Comparison of ENCODE assay signal across 9 cellular contexts in the genomic region with DNA sequence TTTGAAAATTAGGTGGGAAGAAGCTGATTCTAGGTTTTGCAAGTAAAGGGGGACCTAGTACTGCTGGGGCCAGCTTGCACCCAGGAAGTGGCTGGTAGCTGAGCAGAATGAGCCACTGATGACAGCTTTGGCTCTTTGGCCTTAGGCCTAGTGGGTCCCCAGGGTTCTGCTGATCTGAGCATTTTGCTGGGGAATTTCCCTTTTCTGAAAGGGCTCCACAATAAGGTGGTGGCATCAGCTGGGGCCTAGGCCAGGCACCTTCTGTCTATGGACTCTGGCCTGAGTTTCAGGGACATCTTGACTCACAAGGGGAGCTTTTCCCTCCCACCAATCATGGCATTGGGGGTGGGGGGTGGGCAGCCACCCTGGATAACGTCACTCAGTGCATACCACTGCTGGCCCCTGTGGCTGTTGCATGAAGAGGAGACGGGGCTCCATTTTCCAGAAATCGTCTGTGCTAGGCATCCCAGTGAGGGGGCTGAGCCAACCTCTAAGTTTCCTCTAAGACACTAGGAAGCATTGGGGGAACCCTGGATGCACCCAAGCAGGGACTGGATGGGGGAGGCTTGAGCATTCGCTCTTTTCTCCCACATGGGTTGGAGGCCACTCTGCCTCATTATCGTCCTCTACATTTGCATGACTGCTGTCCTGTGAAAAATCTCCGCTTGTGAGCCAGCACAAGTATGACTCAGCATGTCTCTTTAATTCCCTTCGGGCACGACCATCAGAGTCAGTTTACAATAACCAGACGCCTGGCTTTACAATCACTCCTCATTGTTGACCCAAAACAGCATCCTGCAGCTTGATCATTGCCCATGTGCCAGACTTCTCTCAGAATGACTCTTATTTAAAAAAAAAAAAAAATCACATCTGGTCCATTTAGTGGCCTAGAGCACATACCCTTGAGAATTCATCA.
DNase-seq lines count a peak whose midpoint lies in the region; ATAC-seq, FAIRE-seq and TF ChIP-seq lines count a peak whose summit lies in the region.
"Had no signal": no experiment of that assay in that cellular context is flagged by ENCODE, and none has a peak within 500 bp of the region (broad histone marks: within the 10 kb centered on the region; RNA-seq: fewer than 3 reads in every experiment).

No MANE protein-coding gene starts in this region.

- no peak overlapping the region for H2BK15ac ChIP-seq in mesendoderm (replicated peaks; ENCODE audit: low read depth)

- no peak overlapping the region for H4K8ac ChIP-seq in mesendoderm (ENCODE audit: low read depth, low read length)

- WGBS in mesendoderm (ENCODE audit: extremely low coverage, insufficient coverage, low lambda C conversion rate): no CpG with 5 or more reads among the region's 9 CpGs
- 47% methylated on average over 9 of the region's 9 CpGs for WGBS in esophagus muscularis mucosa

- no peak overlapping the region for H3K4ac ChIP-seq in mesendoderm (ENCODE audit: low read depth, low read length)

- H3K9ac ChIP-seq in astrocyte (ENCODE audit: low read length) (no peak overlapping the region), mesendoderm (ENCODE audit: low read length) (no peak overlapping the region)

- H3K36me3 ChIP-seq in astrocyte (ENCODE audit: insufficient read depth, low read length) (no peaks in the 10 kb centered on the region), mesendoderm (ENCODE audit: control insufficient read depth, insufficient read depth, low read length) (no peaks in the 10 kb centered on the region), esophagus muscularis mucosa (no peaks in the 10 kb centered on the region)

- H3K79me1 ChIP-seq in mesendoderm (ENCODE audit: low read length): no peaks in the 10 kb centered on the region

- H3K4me2 ChIP-seq in astrocyte (ENCODE audit: low read length): peak overlapping the region; percentile 55
- no peak overlapping the region for H3K4me2 ChIP-seq in mesendoderm (ENCODE audit: low read length)

- H3K79me2 ChIP-seq in astrocyte (ENCODE audit: insufficient read depth, low read length) (no peaks in the 10 kb centered on the region), mesendoderm (ENCODE audit: control insufficient read depth, insufficient read depth, low read length) (no peaks in the 10 kb centered on the region)

- no peaks in the 10 kb centered on the region for H3K9me3 ChIP-seq in astrocyte (ENCODE audit: insufficient read depth, low read depth, low read length)
- H3K9me3 ChIP-seq in esophagus muscularis mucosa: no peaks in the 10 kb centered on the region

- FAIRE-seq in astrocyte (lab: Jason Lieb, UNC): peak; percentile 76

- no peaks in the 10 kb centered on the region for H3K27me3 ChIP-seq in astrocyte (ENCODE audit: insufficient read depth, low read length)
- no peaks in the 10 kb centered on the region for H3K27me3 ChIP-seq in mesendoderm (ENCODE audit: insufficient read depth, low read length, poor library complexity)
- H3K27me3 ChIP-seq in esophagus muscularis mucosa: peaks cover 0 to 2% (median 0%) of the 10 kb centered on the region in 4 donors

- no peaks in the 10 kb centered on the region for H3K36me3 Mint-ChIP-seq in astrocyte (ENCODE audit: low read depth, unreplicated experiment)
- no peaks in the 10 kb centered on the region for H3K36me3 Mint-ChIP-seq in activated T-cell treated with anti-CD3 and anti-CD28 coated beads, Interleukin-2, amount 50 U/mL, for 72 hours (ENCODE audit: insufficient read depth in 2 of 2)

- no peak overlapping the region for H3K27ac Mint-ChIP-seq in astrocyte (ENCODE audit: unreplicated experiment)
- no peak overlapping the region for H3K27ac Mint-ChIP-seq in activated T-cell treated with anti-CD3 and anti-CD28 coated beads, Interleukin-2, amount 50 U/mL, for 72 hours

- H3K56ac ChIP-seq in mesendoderm (ENCODE audit: low read length): peak overlapping the region; percentile 56

- peaks cover 6% of the 10 kb centered on the region for H3K9me3 Mint-ChIP-seq in astrocyte (ENCODE audit: unreplicated experiment)
- peaks cover 0 to 4% of the 10 kb centered on the region in 2 donors for H3K9me3 Mint-ChIP-seq in activated T-cell treated with anti-CD3 and anti-CD28 coated beads, Interleukin-2, amount 50 U/mL, for 72 hours

- peak overlapping the region; percentile 30 for H2BK5ac ChIP-seq in mesendoderm (ENCODE audit: low read length)

- no peak overlapping the region for H3K4me3 ChIP-seq in astrocyte (ENCODE audit: insufficient read depth, low read depth, low read length)
- no peak overlapping the region for H3K4me3 ChIP-seq in mesendoderm (ENCODE audit: low read length)
- H3K4me3 ChIP-seq in esophagus muscularis mucosa: no peak overlapping the region
- H3K4me3 ChIP-seq: SK-N-MC had no signal

- no peak overlapping the region for H3K27ac ChIP-seq in astrocyte (ENCODE audit: low read depth, low read length)
- no peak overlapping the region for H3K27ac ChIP-seq in mesendoderm (ENCODE audit: low read depth, low read length)
- no peak overlapping the region for H3K27ac ChIP-seq in esophagus muscularis mucosa (replicated peaks in 1 of 4)
- H3K27ac ChIP-seq: SK-N-MC had no signal

- TF ChIP-seq EP300 in esophagus muscularis mucosa (IDR thresholded peaks at IDR 0.05): no peak

- H3K23ac ChIP-seq in mesendoderm (ENCODE audit: low read length): no peak overlapping the region

- peak overlapping the region; percentile 69 for H2AK5ac ChIP-seq in mesendoderm (ENCODE audit: low read length)

- TF ChIP-seq CTCF in astrocyte (IDR thresholded peaks at IDR 0.05; ENCODE audit: insufficient read depth, low read depth, low read length): no peak
- no peak for TF ChIP-seq CTCF in esophagus muscularis mucosa (IDR thresholded peaks at IDR 0.05)

- H4K5ac ChIP-seq in mesendoderm (ENCODE audit: low read length): no peak overlapping the region

- peaks cover 11% of the 10 kb centered on the region for H3K4me1 ChIP-seq in astrocyte (ENCODE audit: insufficient read depth, low read length)
- peaks cover 10% of the 10 kb centered on the region for H3K4me1 ChIP-seq in mesendoderm (ENCODE audit: control insufficient read depth, low read depth, low read length)
- peaks cover 10 to 17% (median 15%) of the 10 kb centered on the region in 4 donors for H3K4me1 ChIP-seq in esophagus muscularis mucosa

- H2BK120ac ChIP-seq in mesendoderm (ENCODE audit: low read depth, low read length): no peak overlapping the region

- no peak overlapping the region for H3K4me3 Mint-ChIP-seq in astrocyte (ENCODE audit: unreplicated experiment)
- no peak overlapping the region for H3K4me3 Mint-ChIP-seq in activated T-cell treated with anti-CD3 and anti-CD28 coated beads, Interleukin-2, amount 50 U/mL, for 72 hours

- peaks cover 9% of the 10 kb centered on the region for H3K27me3 Mint-ChIP-seq in astrocyte (ENCODE audit: low read depth, unreplicated experiment)
- H3K27me3 Mint-ChIP-seq in activated T-cell treated with anti-CD3 and anti-CD28 coated beads, Interleukin-2, amount 50 U/mL, for 72 hours (ENCODE audit: low read depth): peaks cover 18% of the 10 kb centered on the region

- H2AFZ ChIP-seq in astrocyte (ENCODE audit: low read depth, low read length): peak overlapping the region; percentile 26

- peak; percentile 59 for DNase-seq in HT1080 (ENCODE audit: low read depth)
- DNase-seq in astrocyte (ENCODE audit: low read depth): peak; percentile 76
- DNase-seq in mesendoderm: peak; percentile 74
- no peak for DNase-seq in stimulated activated CD4-positive, alpha-beta T cell treated with anti-CD3 and anti-CD28 coated beads, Interleukin-4, amount 100 ng/mL, for 24 hours
- no peak for DNase-seq in NCI-H2029 (lab: John Stamatoyannopoulos, UW)
- no peak for DNase-seq in activated T-cell treated with anti-CD3 and anti-CD28 coated beads, Interleukin-2, amount 50 U/mL, for 72 hours
- no peak for DNase-seq in esophagus muscularis mucosa (ENCODE audit: extremely low spot score)

- no peaks in the 10 kb centered on the region for H4K20me1 ChIP-seq in astrocyte (ENCODE audit: insufficient read depth, low read length)

- H3K4me1 Mint-ChIP-seq in astrocyte (ENCODE audit: low read depth, unreplicated experiment): peaks cover 7% of the 10 kb centered on the region
- H3K4me1 Mint-ChIP-seq in activated T-cell treated with anti-CD3 and anti-CD28 coated beads, Interleukin-2, amount 50 U/mL, for 72 hours (ENCODE audit: low read depth): no peaks in the 10 kb centered on the region

- peak overlapping the region; percentile 2 for H3K18ac ChIP-seq in mesendoderm (ENCODE audit: low read length)

- intact Hi-C loops in esophagus muscularis mucosa (cut with DNase I): no loop called here

- ATAC-seq in GM18870 (IDR thresholded peaks at IDR 0.05; ENCODE audit: unreplicated experiment): peak; percentile 55
- ATAC-seq in activated T-cell treated with anti-CD3 and anti-CD28 coated beads, Interleukin-2, amount 50 U/mL, for 72 hours (replicated peaks in 1 of 2): no peak

- TF ChIP-seq POLR2A in esophagus muscularis mucosa (IDR thresholded peaks at IDR 0.05; ENCODE audit: low read depth): no peak

Comparison
In these comparisons a context has a peak if more than half of its experiments do, and no peak if none do; other contexts are left out.
1. DNase-seq: peak in HT1080 (single experiment), astrocyte (single experiment) and mesendoderm (single experiment); none in stimulated activated CD4-positive, alpha-beta T cell treated with anti-CD3 and anti-CD28 coated beads, Interleukin-4, amount 100 ng/mL, for 24 hours (single experiment), NCI-H2029 (single experiment), activated T-cell treated with anti-CD3 and anti-CD28 coated beads, Interleukin-2, amount 50 U/mL, for 72 hours (0 of 2) and esophagus muscularis mucosa (single experiment).